9 cellular contexts compared by ENCODE assay signal in the genomic region with DNA sequence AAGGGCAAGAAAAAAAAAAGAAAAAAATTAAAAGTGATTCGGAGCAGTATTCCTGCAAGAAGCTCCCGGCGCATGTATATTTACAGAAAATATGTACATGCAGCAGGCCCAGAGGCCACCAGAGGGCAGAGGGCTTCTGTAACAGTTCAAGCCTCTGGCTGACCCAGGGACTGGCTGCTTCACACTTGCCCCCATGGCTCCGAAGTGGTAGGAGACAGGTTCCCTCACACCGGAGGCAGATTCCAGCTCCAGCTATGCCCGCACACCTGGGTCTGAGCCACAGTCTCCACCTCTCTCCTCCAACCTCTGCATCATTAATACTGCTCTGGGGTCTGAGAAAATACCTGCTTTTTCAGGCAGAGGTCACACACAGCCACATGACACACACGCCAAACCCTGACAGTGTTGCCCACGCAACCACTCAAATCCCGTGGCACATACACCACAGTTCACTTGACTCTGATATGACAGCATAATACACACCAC. TPM values are rescaled to one million over a fixed set of nuclear protein-coding genes. Genes with fewer than 3 reads are reported as not detected.
DNase-seq lines count a peak whose midpoint lies in the region; ATAC-seq, FAIRE-seq and TF ChIP-seq lines count a peak whose summit lies in the region.
"Had no signal": no experiment of that assay in that cellular context is flagged by ENCODE, and none has a peak within 500 bp of the region (broad histone marks: within the 10 kb centered on the region; RNA-seq: fewer than 3 reads in every experiment).

No MANE protein-coding gene starts in this region.

- no peak for TF ChIP-seq POLR2A in Peyer's patch (IDR thresholded peaks at IDR 0.05)

- peak; percentile 68 for FAIRE-seq in GM19239 (lab: Jason Lieb, UNC)

- peaks cover 0 to 12% (median 2%) of the 10 kb centered on the region in 4 donors for H3K4me1 ChIP-seq in Peyer's patch
- H3K4me1 ChIP-seq in right atrium auricular region, result no peaks in the 10 kb centered on the region

- H3K4me3 ChIP-seq in AG09309 (ENCODE audit: control insufficient read depth, low read depth, low read length), result no peak overlapping the region
- H3K4me3 ChIP-seq in Peyer's patch, result no peak overlapping the region
- no peak overlapping the region for H3K4me3 ChIP-seq in right atrium auricular region

- TF ChIP-seq CTCF in AG09309 (IDR thresholded peaks at IDR 0.05; ENCODE audit: control insufficient read depth, insufficient read depth, low read depth, low read length, missing control alignments) (peak; percentile 69), Peyer's patch (IDR thresholded peaks at IDR 0.05) (peak; percentile 58 to 71 (median 60)), right atrium auricular region (IDR thresholded peaks at IDR 0.05) (peak in 1 of 2 donors; percentile 57)

- ATAC-seq in HG02840 (IDR thresholded peaks at IDR 0.05; ENCODE audit: low FRiP score, unreplicated experiment), result no peak

- H3K27me3 ChIP-seq in Peyer's patch (no peaks in the 10 kb centered on the region), right atrium auricular region (no peaks in the 10 kb centered on the region)

- DNase-seq in AG09309 (ENCODE audit: low read depth), result no peak
- DNase-seq in GM19239 (ENCODE audit: insufficient read length, low spot score), result peak; percentile 75
- peak; percentile 65 to 85 (median 73) for DNase-seq in Peyer's patch
- DNase-seq in activated naive CD4-positive, alpha-beta T cell treated with anti-CD3 and anti-CD28 coated beads, Interleukin-2, amount 50 U/mL, for 16 hours, result peak; percentile 50
- peak; percentile 77 for DNase-seq in right atrium auricular region (ENCODE audit: low spot score)
- peak; percentile 23 for DNase-seq in stimulated activated CD4-positive, alpha-beta T cell treated with anti-CD3 and anti-CD28 coated beads, Interleukin-2, amount 100 ng/mL, for 4 hours (ENCODE audit: low read depth)
- no peak for DNase-seq in DMS79 treated with DMSO at 0.1 percent for 48 hours (lab: John Stamatoyannopoulos, UW)

- H3K27ac ChIP-seq in Peyer's patch, result no peak overlapping the region
- H3K27ac ChIP-seq in right atrium auricular region, result no peak overlapping the region

- no peaks in the 10 kb centered on the region for H3K9me3 ChIP-seq in Peyer's patch
- H3K9me3 ChIP-seq in right atrium auricular region, result no peaks in the 10 kb centered on the region

- H3K36me3 ChIP-seq in Peyer's patch (no peaks in the 10 kb centered on the region), right atrium auricular region (no peaks in the 10 kb centered on the region)

RNA-seq across cellular contexts. Expression of gene ARHGAP30, which starts 2.2 kb away (rescaled TPM):
- total RNA-seq in Peyer's patch (10 to 100 TPM in 1 of 4 donors, 1 to 10 TPM in 3; 5.1 to 31.4 (median 6.7) TPM), right atrium auricular region (1 to 10 TPM; 1.4 to 4.6 TPM)

RNA-seq across cellular contexts. Expression of gene NECTIN4, which starts 17.4 kb away (rescaled TPM):
- total RNA-seq in Peyer's patch (1 to 10 TPM in 3 of 4 donors, under 1 TPM in 1; 0.54 to 2.5 (median 1.6) TPM), right atrium auricular region (under 1 TPM in 1 of 2 donors, not detected in 1; 0.75 TPM)

RNA-seq across cellular contexts. Expression of gene USF1, which starts 26.2 kb away (rescaled TPM):
- total RNA-seq in Peyer's patch, result 100 to 1,000 TPM in 1 of 4 donors, 10 to 100 TPM in 3; 72.0 to 119 (median 98.2) TPM
- total RNA-seq in right atrium auricular region, result 10 to 100 TPM; 21.7 to 25.5 TPM

RNA-seq across cellular contexts. Expression of gene KLHDC9, which starts 26.2 kb away (rescaled TPM):
- 1 to 10 TPM in 3 of 4 donors, not detected in 1; 2.1 to 4.8 (median 2.4) TPM for total RNA-seq in Peyer's patch
- total RNA-seq in right atrium auricular region, result 1 to 10 TPM; 2.9 to 7.8 TPM
- total RNA-seq: mononuclear cell had no signal

RNA-seq across cellular contexts. Expression of gene TSTD1, which starts 33.2 kb away (rescaled TPM):
- 100 to 1,000 TPM in 1 of 4 donors, 10 to 100 TPM in 3; 33.0 to 152 (median 78.8) TPM for total RNA-seq in Peyer's patch
- 100 to 1,000 TPM in 1 of 2 donors, 10 to 100 TPM in 1; 95.0 to 118 TPM for total RNA-seq in right atrium auricular region

Comparison
In these comparisons a context has a peak if more than half of its experiments do, and no peak if none do; other contexts are left out.
1. DNase-seq: peak in GM19239 (single experiment), Peyer's patch (3 of 3), activated naive CD4-positive, alpha-beta T cell treated with anti-CD3 and anti-CD28 coated beads, Interleukin-2, amount 50 U/mL, for 16 hours (single experiment), right atrium auricular region (single experiment) and stimulated activated CD4-positive, alpha-beta T cell treated with anti-CD3 and anti-CD28 coated beads, Interleukin-2, amount 100 ng/mL, for 4 hours (single experiment); none in AG09309 (single experiment) and DMS79 treated with DMSO at 0.1 percent for 48 hours (single experiment).